ENCODE assay signal across 12 cellular contexts in the genomic region with DNA sequence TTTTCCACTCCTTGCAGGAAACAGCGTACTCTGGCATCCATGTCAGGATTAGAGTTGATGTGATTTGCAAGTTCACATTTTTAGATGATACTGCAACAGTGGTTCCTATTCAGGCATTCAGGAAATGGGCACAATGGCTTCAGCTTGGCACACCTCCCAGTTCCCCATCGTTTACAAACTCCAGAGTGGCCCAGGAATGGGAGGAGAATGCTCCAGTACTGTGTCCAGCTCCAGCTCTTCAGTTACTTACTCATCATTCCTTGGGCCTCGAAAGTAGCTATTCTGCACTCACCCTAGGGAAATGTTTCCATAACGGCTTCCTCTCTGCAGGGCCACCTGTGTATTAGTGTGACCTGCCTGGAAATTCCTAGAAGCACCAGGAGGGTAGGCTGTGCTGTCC.
DNase-seq lines count a peak whose midpoint lies in the region; ATAC-seq and TF ChIP-seq lines count a peak whose summit lies in the region.
"Had no signal": no experiment of that assay in that cellular context is flagged by ENCODE, and none has a peak within 500 bp of the region (broad histone marks: within the 10 kb centered on the region; RNA-seq: fewer than 3 reads in every experiment).

No MANE protein-coding gene starts in this region.

- H3K27ac ChIP-seq in mesenchymal stem cell (ENCODE audit: low read length, poor library complexity, severe bottlenecking): no peak overlapping the region

- H2BK12ac ChIP-seq in mesenchymal stem cell (ENCODE audit: low read length in 2 of 2): peak overlapping the region; percentile 86 to 92

- no peaks in the 10 kb centered on the region for H3K9me3 ChIP-seq in mesenchymal stem cell (ENCODE audit: control insufficient read depth, low read length)
- H3K9me3 ChIP-seq: BE2C had no signal

- ATAC-seq in GM19467 (IDR thresholded peaks at IDR 0.05; ENCODE audit: unreplicated experiment) (no peak), HG02981 (IDR thresholded peaks at IDR 0.05; ENCODE audit: unreplicated experiment) (no peak), GM18502 (IDR thresholded peaks at IDR 0.05; ENCODE audit: poor library complexity, unreplicated experiment) (no peak), GM18520 (IDR thresholded peaks at IDR 0.05; ENCODE audit: unreplicated experiment) (no peak)
- ATAC-seq: esophagus mucosa had no signal

- TF ChIP-seq EP300 in Ishikawa (IDR thresholded peaks at IDR 0.05; ENCODE audit: borderline replicate concordance): no peak

- no peak for TF ChIP-seq RAD21 in Ishikawa (IDR thresholded peaks at IDR 0.05; ENCODE audit: low read depth)

- H3K23ac ChIP-seq in mesenchymal stem cell (ENCODE audit: low read length in 2 of 2): peak overlapping the region in 1 of 2 experiments; percentile 1

- no peak overlapping the region for H2AFZ ChIP-seq in mesenchymal stem cell (ENCODE audit: low read depth, low read length)

- no peak overlapping the region for H2BK5ac ChIP-seq in mesenchymal stem cell (ENCODE audit: low read depth, low read length, poor library complexity, severe bottlenecking)

- no peak overlapping the region for H3K4me2 ChIP-seq in mesenchymal stem cell (ENCODE audit: low read length, poor library complexity, severe bottlenecking)

- DNase-seq in AG08395 (ENCODE audit: low spot score) (peak; percentile 57), choroid plexus epithelial cell (ENCODE audit: low read depth) (peak; percentile 36), mesenchymal stem cell (peak; percentile 56)
- DNase-seq: activated T-cell treated with anti-CD3 and anti-CD28 coated beads, Interleukin-2, amount 50 U/mL, for 48 hours; BE2C; SHP77 had no signal

- no peak overlapping the region for H2BK15ac ChIP-seq in mesenchymal stem cell (ENCODE audit: low read depth, poor library complexity, severe bottlenecking)

- H3K18ac ChIP-seq in mesenchymal stem cell (ENCODE audit: low read depth in 1 of 2, low read length in 2 of 2): peak overlapping the region; percentile 28 to 34

- H3K36me3 ChIP-seq in mesenchymal stem cell (ENCODE audit: control insufficient read depth in 1 of 2, insufficient read depth in 2 of 2, low read depth in 1 of 2, low read length in 2 of 2): peaks cover 0 to 3% of the 10 kb centered on the region in 2 experiments
- H3K36me3 ChIP-seq: BE2C had no signal

- peak overlapping the region; percentile 73 for H4K91ac ChIP-seq in mesenchymal stem cell (ENCODE audit: low read length)

- H3K14ac ChIP-seq in mesenchymal stem cell (ENCODE audit: low read length in 2 of 2): peak overlapping the region in 1 of 2 experiments; percentile 84

- H2BK120ac ChIP-seq in mesenchymal stem cell (ENCODE audit: low read depth, low read length): no peak overlapping the region

- no peak overlapping the region for H3K9ac ChIP-seq in mesenchymal stem cell (ENCODE audit: low read length)

- H4K8ac ChIP-seq in mesenchymal stem cell (ENCODE audit: low read length): peak overlapping the region; percentile 47

- WGBS in mesenchymal stem cell: 45% methylated on average over 4 of the region's 4 CpGs

- TF ChIP-seq CTCF in choroid plexus epithelial cell (conservative IDR thresholded peaks at IDR 0.05; ENCODE audit: low read depth, low read length): no peak

- no peaks in the 10 kb centered on the region for H3K27me3 ChIP-seq in mesenchymal stem cell (ENCODE audit: control insufficient read depth in 1 of 2, insufficient read depth in 1 of 2, low read length in 2 of 2)
- H3K27me3 ChIP-seq: BE2C had no signal

- H3K79me1 ChIP-seq in mesenchymal stem cell (replicated peaks; ENCODE audit: low read length, poor library complexity, severe bottlenecking): no peaks in the 10 kb centered on the region

- no peak overlapping the region for H2AK5ac ChIP-seq in mesenchymal stem cell (ENCODE audit: low read length, severe bottlenecking)

- no peak overlapping the region for H3K4ac ChIP-seq in mesenchymal stem cell (ENCODE audit: low read depth in 1 of 2, low read length in 2 of 2)

- H3K4me3 ChIP-seq in choroid plexus epithelial cell (ENCODE audit: low read depth, low read length): no peak overlapping the region
- H3K4me3 ChIP-seq in mesenchymal stem cell (ENCODE audit: insufficient read depth in 1 of 2, low read depth in 1 of 2, low read length in 2 of 2): no peak overlapping the region

- H3K4me1 ChIP-seq in mesenchymal stem cell (ENCODE audit: control insufficient read depth, insufficient read depth, low read depth, low read length): peaks cover 2% of the 10 kb centered on the region

TF ChIP-seq in Ishikawa, 13 proteins besides CTCF, POLR2A, EP300 and RAD21:
- TF ChIP-seq FOXM1 (IDR thresholded peaks at IDR 0.05; ENCODE audit: borderline replicate concordance, low read depth): no peak
- TF ChIP-seq NFIC (IDR thresholded peaks at IDR 0.05): 0 out of 2 replicates have a peak, but pooled peaks have one; percentile 23
- TF ChIP-seq, protein P1, sequence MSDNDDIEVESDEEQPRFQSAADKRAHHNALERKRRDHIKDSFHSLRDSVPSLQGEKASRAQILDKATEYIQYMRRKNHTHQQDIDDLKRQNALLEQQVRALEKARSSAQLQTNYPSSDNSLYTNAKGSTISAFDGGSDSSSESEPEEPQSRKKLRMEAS (IDR thresholded peaks at IDR 0.05): no peak
- no peak for TF ChIP-seq YY1 (IDR thresholded peaks at IDR 0.05; ENCODE audit: low read depth)
- no peak for TF ChIP-seq EGR1 (IDR thresholded peaks at IDR 0.05)
